2 cellular contexts compared by ENCODE assay signal in genomic region chr14:45362505-45362904, GRCh38.
TF ChIP-seq lines count a peak whose summit lies in the region.

No MANE protein-coding gene starts in this region.

TF ChIP-seq in HepG2, 621 proteins besides CTCF, POLR2A, EP300 and RAD21 (continued from another document):
- TF ChIP-seq TAF15 (IDR thresholded peaks at IDR 0.05; ENCODE audit: low read depth, low read length, poor library complexity, severe bottlenecking) (no peak), ARHGAP35 (CRISPR knock-in tag; IDR thresholded peaks at IDR 0.05; ENCODE audit: borderline replicate concordance) (no peak), ZNF382 (CRISPR knock-in tag; IDR thresholded peaks at IDR 0.05; ENCODE audit: borderline replicate concordance) (no peak), GRHL1 (CRISPR knock-in tag; conservative IDR thresholded peaks at IDR 0.05) (no peak), GTF2F1 (IDR thresholded peaks at IDR 0.05; ENCODE audit: low read length) (no peak), ZNF33A (CRISPR knock-in tag; IDR thresholded peaks at IDR 0.05; ENCODE audit: borderline replicate concordance) (no peak), MAFF (IDR thresholded peaks at IDR 0.05; ENCODE audit: low read depth, low read length) (peak; percentile 27; the same call in 1 of the 2 replicates), ZNF710 (CRISPR knock-in tag; IDR thresholded peaks at IDR 0.05; ENCODE audit: borderline replicate concordance) (no peak)

TF ChIP-seq in A549, 52 proteins besides CTCF, POLR2A, EP300 and RAD21 (continued from another document):
- TF ChIP-seq FOSL2 (IDR thresholded peaks at IDR 0.05), result no peak
- TF ChIP-seq FOSL2 (CRISPR knock-in tag; IDR thresholded peaks at IDR 0.05), result no peak
- TF ChIP-seq MAFK (IDR thresholded peaks at IDR 0.05; ENCODE audit: partially characterized antibody), result peak; percentile 48
- TF ChIP-seq BCL3 (IDR thresholded peaks at IDR 0.05), result no peak
